ENCODE assay signal across 8 cellular contexts in genomic region chr19:14786421-14786851, GRCh38. TPM values are rescaled to one million over a fixed set of nuclear protein-coding genes. Genes with fewer than 3 reads are reported as not detected.
DNase-seq lines count a peak whose midpoint lies in the region; ATAC-seq, FAIRE-seq and TF ChIP-seq lines count a peak whose summit lies in the region.

No MANE protein-coding gene starts in this region.

- no TSS peak for BruUV-seq in A673 (replicated peaks; lab: Mats Ljungman, UMichigan)

- no peak for TF ChIP-seq POLR2A in GM12891 (IDR thresholded peaks at IDR 0.05; ENCODE audit: low read depth, low read length)
- no peak for TF ChIP-seq POLR2A in stomach (IDR thresholded peaks at IDR 0.05)

- peak; percentile 63 for DNase-seq in A673 (ENCODE audit: low spot score)
- peak; percentile 32 for DNase-seq in GM12891 (ENCODE audit: insufficient read length, low spot score)
- no peak for DNase-seq in activated B cell treated with CpG ODN at 0.5 μM for 24 hours
- DNase-seq in stimulated activated naive CD8-positive, alpha-beta T cell treated with anti-CD3 and anti-CD28 coated beads, Interleukin-15, Interleukin-2, amounts not matched to agents 100 U/mL and 50 U/mL, for 24 hours = peak; percentile 61
- no peak for DNase-seq in stomach
- DNase-seq in NCI-H2081 treated with DMSO at 0.1 percent for 48 hours (lab: John Stamatoyannopoulos, UW) = no peak
- no peak for DNase-seq in central memory CD4-positive, alpha-beta T cell

- H3K9me3 Mint-ChIP-seq in activated B cell treated with CpG ODN at 0.5 μM for 24 hours = no peaks in the 10 kb centered on the region

- H3K4me1 Mint-ChIP-seq in activated B cell treated with CpG ODN at 0.5 μM for 24 hours = peaks cover 41% of the 10 kb centered on the region

- H3K9ac ChIP-seq in iPS-15b (ENCODE audit: low read depth, low read length) = no peak overlapping the region

- no peak for ATAC-seq in activated B cell treated with CpG ODN at 0.5 μM for 24 hours (ENCODE audit: low read depth)
- ATAC-seq in stimulated activated naive CD8-positive, alpha-beta T cell treated with anti-CD3 and anti-CD28 coated beads, Interleukin-15, Interleukin-2, amounts not matched to agents 100 U/mL and 50 U/mL, for 24 hours = no peak

- TF ChIP-seq CTCF in A673 (conservative IDR thresholded peaks at IDR 0.05; ENCODE audit: low read depth, low read length) (peak; percentile 95), activated B cell treated with CpG ODN at 0.5 μM for 24 hours (IDR thresholded peaks at IDR 0.05) (no peak), stomach (IDR thresholded peaks at IDR 0.05) (peak in 2 of 7 experiments; percentile 4 to 42)

- H3K27me3 ChIP-seq in A673 (replicated peaks; ENCODE audit: insufficient read depth, low read depth, low read length, poor library complexity) (no peaks in the 10 kb centered on the region), iPS-15b (ENCODE audit: control insufficient read depth, insufficient read depth, low read length) (no peaks in the 10 kb centered on the region), stomach (peaks cover 0 to 44% (median 12%) of the 10 kb centered on the region in 3 donors)

- no peaks in the 10 kb centered on the region for H3K4me1 ChIP-seq in A673 (ENCODE audit: insufficient read depth, low read length, poor library complexity, severe bottlenecking)
- H3K4me1 ChIP-seq in iPS-15b (ENCODE audit: control insufficient read depth, insufficient read depth, low read length) = peaks cover 4% of the 10 kb centered on the region
- H3K4me1 ChIP-seq in stomach = peaks cover 0 to 13% (median 0%) of the 10 kb centered on the region in 4 donors

- H3K27me3 Mint-ChIP-seq in activated B cell treated with CpG ODN at 0.5 μM for 24 hours = no peaks in the 10 kb centered on the region

- peak; percentile 60 for FAIRE-seq in GM12891 (lab: Jason Lieb, UNC)

- no peak overlapping the region for H3K4me3 ChIP-seq in A673 (ENCODE audit: low read depth, low read length, poor library complexity, severe bottlenecking)
- H3K4me3 ChIP-seq in iPS-15b (ENCODE audit: low read depth, low read length) = peak overlapping the region; percentile 26
- H3K4me3 ChIP-seq in stomach = no peak overlapping the region

- CTCF ChIA-PET in A673 (lab: Charles Lee) (interaction anchor here (0.7 to 1.1 kb wide), 3 partner anchors 9 to 59 kb away, joined by 3 to 4 read pairs (median 4); no protein-coding TSS in a partner anchor), activated B cell treated with CpG ODN at 0.5 μM for 24 hours (lab: Charles Lee) (interaction anchor here (1.7 to 1.8 kb wide), 2 partner anchors 10 to 17 kb away, joined by 4 read pairs; no protein-coding TSS in a partner anchor)

- H3K27ac Mint-ChIP-seq in activated B cell treated with CpG ODN at 0.5 μM for 24 hours = peak overlapping the region; percentile 63

- H3K36me3 ChIP-seq in A673 (ENCODE audit: insufficient read depth, low read length, poor library complexity, severe bottlenecking) (no peaks in the 10 kb centered on the region), iPS-15b (ENCODE audit: control insufficient read depth, insufficient read depth, low read length) (no peaks in the 10 kb centered on the region), stomach (no peaks in the 10 kb centered on the region)

- no peak for TF ChIP-seq EP300 in stomach (IDR thresholded peaks at IDR 0.05)

- H3K4me3 Mint-ChIP-seq in activated B cell treated with CpG ODN at 0.5 μM for 24 hours = peak overlapping the region; percentile 41

- no peaks in the 10 kb centered on the region for H3K36me3 Mint-ChIP-seq in activated B cell treated with CpG ODN at 0.5 μM for 24 hours (ENCODE audit: low read depth)

- H3K27ac ChIP-seq in A673 (ENCODE audit: low read depth, low read length, poor library complexity, severe bottlenecking) (no peak overlapping the region), stomach (no peak overlapping the region)

- POLR2A ChIA-PET in A673 (lab: Charles Lee; ENCODE audit: low non-redundant PET) (no interaction called here), activated B cell treated with CpG ODN at 0.5 μM for 24 hours (lab: Charles Lee) (interaction anchor here (0.7 kb wide), 1 partner anchor 96 kb away, joined by 3 read pairs; no protein-coding TSS in a partner anchor)

- intact Hi-C loops in A673 (cut with micrococcal nuclease; ENCODE audit: unreplicated experiment) (loop anchor here (2.0 to 10.0 kb wide), 2 partner anchors 102 to 212 kb away; partner anchors contain the start of gene NDUFB7), activated B cell treated with CpG ODN at 0.5 μM for 24 hours (cut with micrococcal nuclease) (no loop called here), stomach (cut with DNase I; ENCODE audit: low total_unique reads) (no loop called here)

- H3K9me3 ChIP-seq in A673 (ENCODE audit: low read depth, low read length, poor library complexity, severe bottlenecking) (no peaks in the 10 kb centered on the region), iPS-15b (ENCODE audit: control insufficient read depth, insufficient read depth, low read length) (no peaks in the 10 kb centered on the region), stomach (no peaks in the 10 kb centered on the region)

- WGBS in stomach, 5 donors = 15 to 28% (median 21%) methylated on average over 13 to 18 of the region's 18 CpGs

TF ChIP-seq in GM12891, 5 proteins besides CTCF, POLR2A, EP300 and RAD21:
- no peak for TF ChIP-seq PAX5 (IDR thresholded peaks at IDR 0.05; ENCODE audit: insufficient read depth, low read length, severe bottlenecking)
- TF ChIP-seq SPI1 (IDR thresholded peaks at IDR 0.05; ENCODE audit: low read depth, low read length) = no peak
- TF ChIP-seq TAF1 (IDR thresholded peaks at IDR 0.05; ENCODE audit: low read depth, low read length) = no peak
- no peak for TF ChIP-seq POU2F2 (IDR thresholded peaks at IDR 0.05; ENCODE audit: low read depth, low read length)
- no peak for TF ChIP-seq POLR2AphosphoS5 (IDR thresholded peaks at IDR 0.05; ENCODE audit: low read depth, low read length)
TF ChIP-seq in GM12891: peak in this region for 0.

RNA-seq across cellular contexts. Expression of gene ADGRE2, which starts 8.1 kb away (rescaled TPM):
- total RNA-seq in A673 (2021) (0.19 and 1.5 TPM in 2 replicates), activated B cell treated with CpG ODN at 0.5 μM for 24 hours (0.91 and 0.93 TPM in 2 replicates), stomach (1 to 10 TPM in 4 of 5 donors, not detected in 1; 1.5 to 9.6 (median 4.1) TPM)
- 3.4 TPM for polyA plus RNA-seq in GM12891 (2012; ENCODE audit: low read depth, missing spikeins)
- polyA plus RNA-seq in stomach = 1 to 10 TPM in 1 of 3 donors, under 1 TPM in 2; 0.28 to 1.7 (median 1.00) TPM

RNA-seq across cellular contexts. Expression of gene OR7A5, which starts 48.5 kb away (rescaled TPM):
- not detected in 2 replicates for total RNA-seq in A673 (2021)
- not detected for polyA plus RNA-seq in GM12891 (2012; ENCODE audit: low read depth, missing spikeins)
- not detected in 2 replicates for total RNA-seq in activated B cell treated with CpG ODN at 0.5 μM for 24 hours
- total RNA-seq in stomach = not detected
- not detected for polyA plus RNA-seq in stomach

RNA-seq across cellular contexts. Expression of gene OR7C1, which starts 48.5 kb away (rescaled TPM):
- total RNA-seq in A673 (2021) (not detected in 2 replicates), activated B cell treated with CpG ODN at 0.5 μM for 24 hours (not detected in 2 replicates), stomach (not detected)
- 0.03 TPM for polyA plus RNA-seq in GM12891 (2012; ENCODE audit: low read depth, missing spikeins)
- not detected for polyA plus RNA-seq in stomach

Comparison
In these comparisons a context has a peak if more than half of its experiments do, and no peak if none do; other contexts are left out.
1. DNase-seq: peak in A673 (single experiment), GM12891 (single experiment) and stimulated activated naive CD8-positive, alpha-beta T cell treated with anti-CD3 and anti-CD28 coated beads, Interleukin-15, Interleukin-2, amounts not matched to agents 100 U/mL and 50 U/mL, for 24 hours (single experiment); none in activated B cell treated with CpG ODN at 0.5 μM for 24 hours (single experiment), stomach (single experiment), NCI-H2081 treated with DMSO at 0.1 percent for 48 hours (single experiment) and central memory CD4-positive, alpha-beta T cell (single experiment).